ENCODE assay signal across 15 cellular contexts in genomic region chr1:24465638-24466037, GRCh38. TPM values are rescaled to one million over a fixed set of nuclear protein-coding genes. Genes with fewer than 3 reads are reported as not detected.
DNase-seq lines count a peak whose midpoint lies in the region; ATAC-seq and TF ChIP-seq lines count a peak whose summit lies in the region.
"Had no signal": no experiment of that assay in that cellular context is flagged by ENCODE, and none has a peak within 500 bp of the region (broad histone marks: within the 10 kb centered on the region; RNA-seq: fewer than 3 reads in every experiment).

No MANE protein-coding gene starts in this region.

- no peaks in the 10 kb centered on the region for H3K27me3 Mint-ChIP-seq in CD4-positive, alpha-beta T cell
- H3K27me3 Mint-ChIP-seq: IgD-negative memory B cell had no signal

- no peak for TF ChIP-seq CTCF in CD4-positive, alpha-beta T cell (IDR thresholded peaks at IDR 0.05)
- no peak for TF ChIP-seq CTCF in HL-60 (IDR thresholded peaks at IDR 0.05; ENCODE audit: insufficient read depth, low read length)

- no peak overlapping the region for H3K18ac ChIP-seq in mesenchymal stem cell (ENCODE audit: low read depth in 1 of 2, low read length in 2 of 2)

- H2AFZ ChIP-seq in mesenchymal stem cell (ENCODE audit: low read depth, low read length), result no peak overlapping the region

- no peak overlapping the region for H3K27ac ChIP-seq in CD4-positive, alpha-beta T cell (ENCODE audit: low read depth, low read length)
- H3K27ac ChIP-seq in HL-60 (replicated peaks) (peak overlapping the region; percentile 62), mesenchymal stem cell (ENCODE audit: low read length, poor library complexity, severe bottlenecking) (no peak overlapping the region)

- 100% methylated on average over 1 of the region's 2 CpGs for WGBS in mesenchymal stem cell

- peak overlapping the region; percentile 32 for H4K8ac ChIP-seq in mesenchymal stem cell (ENCODE audit: low read length)

- H3K79me1 ChIP-seq in mesenchymal stem cell (replicated peaks; ENCODE audit: low read length, poor library complexity, severe bottlenecking), result no peaks in the 10 kb centered on the region

- no peak overlapping the region for H3K4me2 ChIP-seq in mesenchymal stem cell (ENCODE audit: low read length, poor library complexity, severe bottlenecking)

- peaks cover 5% of the 10 kb centered on the region for H3K4me1 ChIP-seq in mesenchymal stem cell (ENCODE audit: control insufficient read depth, insufficient read depth, low read depth, low read length)

- no peak for ATAC-seq in CD4-positive, alpha-beta T cell (ENCODE audit: poor library complexity)
- ATAC-seq in GM21381 (IDR thresholded peaks at IDR 0.05; ENCODE audit: unreplicated experiment) (no peak), GM21825 (IDR thresholded peaks at IDR 0.05; ENCODE audit: unreplicated experiment) (no peak)
- ATAC-seq: HCT116 had no signal

- H3K14ac ChIP-seq in mesenchymal stem cell (ENCODE audit: low read length in 2 of 2), result no peak overlapping the region

- no peaks in the 10 kb centered on the region for H3K9me3 ChIP-seq in CD4-positive, alpha-beta T cell (ENCODE audit: control insufficient read depth, low read length)
- H3K9me3 ChIP-seq in mesenchymal stem cell (ENCODE audit: control insufficient read depth, low read length), result no peaks in the 10 kb centered on the region

- H2AK5ac ChIP-seq in mesenchymal stem cell (ENCODE audit: low read length, severe bottlenecking), result no peak overlapping the region

- H3K4me1 Mint-ChIP-seq in CD4-positive, alpha-beta T cell (ENCODE audit: low read depth), result peaks cover 56% of the 10 kb centered on the region

- CTCF ChIA-PET in CD4-positive, alpha-beta T cell (lab: Charles Lee), result interaction anchor here (1.0 kb wide), 1 partner anchor 122 kb away, joined by 6 read pairs; no protein-coding TSS in a partner anchor

- no peak overlapping the region for H3K4ac ChIP-seq in mesenchymal stem cell (ENCODE audit: low read depth in 1 of 2, low read length in 2 of 2)

- H3K27ac Mint-ChIP-seq in CD4-positive, alpha-beta T cell, result peak overlapping the region; percentile 48

- no peak overlapping the region for H2BK12ac ChIP-seq in mesenchymal stem cell (ENCODE audit: low read length in 2 of 2)

- H2BK15ac ChIP-seq in mesenchymal stem cell (ENCODE audit: low read depth, poor library complexity, severe bottlenecking), result no peak overlapping the region

- no peak overlapping the region for H2BK120ac ChIP-seq in mesenchymal stem cell (ENCODE audit: low read depth, low read length)

- H3K9me3 Mint-ChIP-seq in CD4-positive, alpha-beta T cell, result no peaks in the 10 kb centered on the region

- intact Hi-C loops in CD4-positive, alpha-beta T cell (cut with DNase I, micrococcal nuclease), result no loop called here

- no peaks in the 10 kb centered on the region for H3K27me3 ChIP-seq in CD4-positive, alpha-beta T cell (ENCODE audit: control insufficient read depth, insufficient read depth, low read length)
- H3K27me3 ChIP-seq in HL-60 (ENCODE audit: insufficient read depth, poor library complexity, severe bottlenecking), result no peaks in the 10 kb centered on the region
- H3K27me3 ChIP-seq in mesenchymal stem cell (ENCODE audit: control insufficient read depth in 1 of 2, insufficient read depth in 1 of 2, low read length in 2 of 2), result peaks cover 0 to 45% of the 10 kb centered on the region in 2 experiments

- no peak overlapping the region for H3K4me3 ChIP-seq in HL-60 (replicated peaks; ENCODE audit: insufficient read depth, low read length)
- no peak overlapping the region for H3K4me3 ChIP-seq in mesenchymal stem cell (ENCODE audit: insufficient read depth in 1 of 2, low read depth in 1 of 2, low read length in 2 of 2)

- H3K36me3 ChIP-seq in mesenchymal stem cell (ENCODE audit: control insufficient read depth in 1 of 2, insufficient read depth in 2 of 2, low read depth in 1 of 2, low read length in 2 of 2), result peaks cover 9 to 27% of the 10 kb centered on the region in 2 experiments

- no peak for DNase-seq in CD4-positive, alpha-beta T cell
- DNase-seq in HL-60 (ENCODE audit: low read depth in 1 of 2, low spot score in 1 of 2) (peak in 1 of 2 experiments; percentile 34), RPMI8226 (peak; percentile 65), mesenchymal stem cell (no peak)
- no peak for DNase-seq in effector CD8-positive, alpha-beta T cell (lab: John Stamatoyannopoulos, UW)
- DNase-seq: AML-193, DMS153, EL, NCI-H1092 treated with DMSO at 0.1 percent for 48 hours, NCI-H1694 treated with DMSO at 0.1 percent for 48 hours, SIG-M5 had no signal

- H3K23ac ChIP-seq in mesenchymal stem cell (ENCODE audit: low read length in 2 of 2), result no peak overlapping the region

- POLR2A ChIA-PET in CD4-positive, alpha-beta T cell (lab: Charles Lee), result interaction anchor here (2.8 kb wide), 1 partner anchor 37 kb away, joined by 19 read pairs; the partner anchor contains the start of gene RCAN3

- no peak overlapping the region for H3K4me3 Mint-ChIP-seq in CD4-positive, alpha-beta T cell

- peaks cover 92% of the 10 kb centered on the region for H3K36me3 Mint-ChIP-seq in CD4-positive, alpha-beta T cell (ENCODE audit: low read depth)

- H2BK5ac ChIP-seq in mesenchymal stem cell (ENCODE audit: low read depth, low read length, poor library complexity, severe bottlenecking), result no peak overlapping the region

- H4K91ac ChIP-seq in mesenchymal stem cell (ENCODE audit: low read length), result no peak overlapping the region

- H3K9ac ChIP-seq in mesenchymal stem cell (ENCODE audit: low read length), result no peak overlapping the region

RNA-seq across cellular contexts. Expression of gene RCAN3, which starts 37.0 kb away (rescaled TPM):
- total RNA-seq in CD4-positive, alpha-beta T cell, result 100 to 1,000 TPM; 185 to 191 TPM
- polyA plus RNA-seq in mesenchymal stem cell (2013, experiment 1 of 2), result 16.3 TPM
- 16.9 TPM for polyA plus RNA-seq in mesenchymal stem cell (2013, experiment 2 of 2)

RNA-seq across cellular contexts. Expression of gene NIPAL3, which starts 50.0 kb away (rescaled TPM):
- total RNA-seq in CD4-positive, alpha-beta T cell, result 10 to 100 TPM; 26.3 to 29.8 TPM
- polyA plus RNA-seq in mesenchymal stem cell (2013, experiment 1 of 2), result 21.6 TPM
- polyA plus RNA-seq in mesenchymal stem cell (2013, experiment 2 of 2), result 21.8 TPM

RNA-seq across cellular contexts. Expression of gene STPG1, which starts 52.1 kb away (rescaled TPM):
- 1 to 10 TPM; 1.8 to 2.4 TPM for total RNA-seq in CD4-positive, alpha-beta T cell
- 9.8 TPM for polyA plus RNA-seq in mesenchymal stem cell (2013, experiment 1 of 2)
- polyA plus RNA-seq in mesenchymal stem cell (2013, experiment 2 of 2), result 8.9 TPM
